In genomic region chr4:931960-932712, GRCh38 we compare ENCODE assay signal across 9 cellular contexts. TPM values are rescaled to one million over a fixed set of nuclear protein-coding genes. Genes with fewer than 3 reads are reported as not detected.
DNase-seq lines count a peak whose midpoint lies in the region; ATAC-seq, FAIRE-seq and TF ChIP-seq lines count a peak whose summit lies in the region.
"Had no signal": no experiment of that assay in that cellular context is flagged by ENCODE, and none has a peak within 500 bp of the region (broad histone marks: within the 10 kb centered on the region; RNA-seq: fewer than 3 reads in every experiment).

GAK (minus strand) TSS chr4:932316; CDS start chr4:932187, 129 bp downstream.
TMEM175 (plus strand) TSS chr4:932460; CDS start chr4:947740, 15,280 bp downstream.

- peaks cover 2% of the 10 kb centered on the region for H3K9me1 ChIP-seq in keratinocyte (ENCODE audit: control insufficient read depth, extremely low read depth, insufficient read depth, low read length)

- H3K9ac ChIP-seq in keratinocyte (ENCODE audit: control insufficient read depth, extremely low read depth, insufficient read depth, low read length): peak within 1 kb of the TSS; percentile 97

- H3K4me2 ChIP-seq in keratinocyte (ENCODE audit: control insufficient read depth, extremely low read depth, insufficient read depth, low read depth, low read length): peak within 1 kb of the TSS; percentile 99

- dilution Hi-C loops in keratinocyte (cut with MboI; ENCODE audit: extremely low pct_ligation_motif_present, low sequenced_read_pairs): no loop called here

- no peak for TF ChIP-seq CTCF in keratinocyte (optimal IDR thresholded peaks at IDR 0.05 in 1 of 3, IDR thresholded peaks at IDR 0.05 in 1 of 3, conservative IDR thresholded peaks at IDR 0.05 in 1 of 3; ENCODE audit: extremely low read depth in 1 of 3, insufficient read depth in 2 of 3, low read length in 3 of 3)

- H3K36me3 ChIP-seq in keratinocyte (ENCODE audit: control insufficient read depth in 2 of 2, extremely low read depth in 1 of 2, insufficient read depth in 2 of 2, low read length in 2 of 2): peaks cover 0 to 4% of the 10 kb centered on the region in 2 experiments

- no peaks in the 10 kb centered on the region for H3K27me3 ChIP-seq in keratinocyte (ENCODE audit: control insufficient read depth, extremely low read depth, insufficient read depth, low read length)

- peaks cover 22% of the 10 kb centered on the region for H3K4me1 ChIP-seq in keratinocyte (ENCODE audit: control insufficient read depth, extremely low read depth, insufficient read depth, low read length)

- H3K4me3 ChIP-seq in keratinocyte (ENCODE audit: control insufficient read depth in 2 of 3, extremely low read depth in 1 of 3, insufficient read depth in 2 of 3, low read depth in 1 of 3, low read length in 3 of 3): peak within 1 kb of the TSS; percentile 74 to 81 (median 81)

- peak within 1 kb of the TSS; percentile 87 for H3K27ac ChIP-seq in keratinocyte (ENCODE audit: control insufficient read depth, insufficient read depth, low read length)

- peak; percentile 95 for TF ChIP-seq POLR2A in GM19193 (IDR thresholded peaks at IDR 0.05; ENCODE audit: extremely low read depth, insufficient read depth, insufficient read length)

- H3K79me2 ChIP-seq in keratinocyte (ENCODE audit: control insufficient read depth, insufficient read depth, low read length): peaks cover 50% of the 10 kb centered on the region

- ATAC-seq in HG03432 (IDR thresholded peaks at IDR 0.05; ENCODE audit: unreplicated experiment): peak; percentile 91

- no peaks in the 10 kb centered on the region for H3K9me3 ChIP-seq in keratinocyte (ENCODE audit: control insufficient read depth, low read depth, low read length)

- peaks cover 11% of the 10 kb centered on the region for H4K20me1 ChIP-seq in keratinocyte (ENCODE audit: control insufficient read depth, extremely low read depth, insufficient read depth, low read length)

- peak within 1 kb of the TSS; percentile 95 for H2AFZ ChIP-seq in keratinocyte (ENCODE audit: control insufficient read depth, low read length)

- DNase-seq in AML-193 (lab: John Stamatoyannopoulos, UW) (peak; percentile 86 to 88), NCI-H460 (ENCODE audit: extremely low read depth, low read depth) (peak; percentile 92), cerebellar nuclear complex (lab: John Stamatoyannopoulos, UW) (peak; percentile 55 to 82), keratinocyte (ENCODE audit: low read depth, low spot score) (peak; percentile 77)
- peak; percentile 97 for DNase-seq in activated CD4-positive, alpha-beta T cell treated with anti-CD3 and anti-CD28 coated beads for 1 hour
- DNase-seq in stimulated activated CD4-positive, alpha-beta T cell treated with anti-CD3 and anti-CD28 coated beads, Interleukin-12 subunit alpha, Interleukin-12 subunit beta, amount 100 ng/mL, for 48 hours (ENCODE audit: low read depth in 2 of 3, low spot score in 1 of 3): peak; percentile 93 to 95 (median 95)

- FAIRE-seq in keratinocyte (lab: Jason Lieb, UNC): no peak
- FAIRE-seq: colon had no signal

RNA-seq across cellular contexts. Expression of gene GAK, which starts in this region (rescaled TPM):
- total RNA-seq in NCI-H460 (2014; rRNA removed; shearing (Covaris generic)): 64.4 and 67.2 TPM in 2 replicates
- 103 and 176 TPM in 2 replicates for polyA plus RNA-seq in NCI-H460 (2014; cell fraction: nucleus; rRNA removed)
- polyA plus RNA-seq in keratinocyte: 18.4 to 25.3 TPM (median 19.4 TPM) in 3 replicates
- polyA plus RNA-seq in keratinocyte (2011; ENCODE audit: low read depth): 25.4 TPM
- polyA plus RNA-seq in keratinocyte (2011; cell fraction: cytosol; rRNA removed): 11.3 and 19.6 TPM in 2 replicates
- polyA plus RNA-seq in keratinocyte (2011; cell fraction: nucleus; rRNA removed): 69.7 and 92.6 TPM in 2 replicates
- polyA plus RNA-seq in keratinocyte (2012; ENCODE audit: low replicate concordance): 38.4 and 49.3 TPM in 2 replicates
- polyA minus RNA-seq in keratinocyte: 34.8 to 48.1 TPM (median 46.7 TPM) in 3 replicates
- 55.8 TPM for polyA minus RNA-seq in keratinocyte (2011; cell fraction: cytosol; rRNA and poly(A)+ RNA removed)
- polyA minus RNA-seq in keratinocyte (2011; cell fraction: nucleus; rRNA and poly(A)+ RNA removed): 57.9 and 68.0 TPM in 2 replicates

RNA-seq across cellular contexts. Expression of gene TMEM175, which starts in this region (rescaled TPM):
- total RNA-seq in NCI-H460 (2014; rRNA removed; shearing (Covaris generic)): 8.1 and 11.2 TPM in 2 replicates
- 72.8 and 84.1 TPM in 2 replicates for polyA plus RNA-seq in NCI-H460 (2014; cell fraction: nucleus; rRNA removed)
- 23.2 to 31.3 TPM (median 24.3 TPM) in 3 replicates for polyA plus RNA-seq in keratinocyte
- 2.5 TPM for polyA plus RNA-seq in keratinocyte (2011; ENCODE audit: low read depth)
- 9.8 and 13.4 TPM in 2 replicates for polyA plus RNA-seq in keratinocyte (2011; cell fraction: cytosol; rRNA removed)
- polyA plus RNA-seq in keratinocyte (2011; cell fraction: nucleus; rRNA removed): 157 and 181 TPM in 2 replicates
- polyA plus RNA-seq in keratinocyte (2012; ENCODE audit: low replicate concordance): 20.4 and 22.3 TPM in 2 replicates
- polyA minus RNA-seq in keratinocyte: 17.3 to 36.9 TPM (median 22.9 TPM) in 3 replicates
- 14.0 TPM for polyA minus RNA-seq in keratinocyte (2011; cell fraction: cytosol; rRNA and poly(A)+ RNA removed)
- polyA minus RNA-seq in keratinocyte (2011; cell fraction: nucleus; rRNA and poly(A)+ RNA removed): 31.0 and 54.2 TPM in 2 replicates

Comparison
In these comparisons a context has a peak if more than half of its experiments do, and no peak if none do; other contexts are left out.
1. Peak in every context shown above with its lines: DNase-seq, ATAC-seq, H3K4me3 ChIP-seq and H3K27ac ChIP-seq.